In the genomic region with DNA sequence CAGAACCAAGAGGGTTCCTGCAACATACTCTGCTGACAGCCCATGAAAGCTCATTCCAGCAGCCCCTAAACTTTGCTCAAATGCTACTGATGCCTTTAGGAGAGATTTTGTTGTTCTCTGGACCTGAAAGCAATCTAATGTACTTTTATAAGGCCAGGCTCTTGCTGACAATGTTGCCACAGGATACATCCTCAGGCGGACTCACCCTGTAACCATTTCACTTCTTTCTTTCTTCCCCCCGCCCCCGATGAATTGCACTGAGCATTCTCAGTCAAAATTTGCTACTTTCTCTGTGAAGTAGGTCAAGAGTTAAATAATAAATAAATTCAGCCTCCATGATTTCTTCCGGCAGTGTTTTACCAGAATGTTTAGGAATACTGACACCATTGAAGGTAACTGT, we compare ENCODE assay signal across 13 cellular contexts. TPM values are rescaled to one million over a fixed set of nuclear protein-coding genes. Genes with fewer than 3 reads are reported as not detected.
A peak's percentile ranks its signal among the peaks of the same experiment; 100 is the strongest.
DNase-seq lines count a peak whose midpoint lies in the region; ATAC-seq and TF ChIP-seq lines count a peak whose summit lies in the region.
"Had no signal": no experiment of that assay in that cellular context is flagged by ENCODE, and none has a peak within 500 bp of the region (broad histone marks: within the 10 kb centered on the region; RNA-seq: fewer than 3 reads in every experiment).

No MANE protein-coding gene starts in this region.

- H3K9me3 Mint-ChIP-seq in glutamatergic neuron (ENCODE audit: unreplicated experiment) = peaks cover 16% of the 10 kb centered on the region
- peaks cover 18% of the 10 kb centered on the region for H3K9me3 Mint-ChIP-seq in activated naive CD8-positive, alpha-beta T cell treated with anti-CD3 and anti-CD28 coated beads for 36 hours

- H3K27ac Mint-ChIP-seq in glutamatergic neuron (ENCODE audit: unreplicated experiment) = no peak overlapping the region
- H3K27ac Mint-ChIP-seq in activated naive CD8-positive, alpha-beta T cell treated with anti-CD3 and anti-CD28 coated beads for 36 hours = no peak overlapping the region

- peaks cover 20% of the 10 kb centered on the region; the same call in 1 of the 2 replicates for H4K20me1 ChIP-seq in BLaER1

- H3K4me3 Mint-ChIP-seq in glutamatergic neuron (ENCODE audit: unreplicated experiment) = peak overlapping the region; percentile 16
- no peak overlapping the region for H3K4me3 Mint-ChIP-seq in activated naive CD8-positive, alpha-beta T cell treated with anti-CD3 and anti-CD28 coated beads for 36 hours

- H3K27ac ChIP-seq in BLaER1 (no peak overlapping the region), rectal smooth muscle tissue (ENCODE audit: low read depth, low read length) (no peak overlapping the region)

- no peak for ATAC-seq in HG03045 (IDR thresholded peaks at IDR 0.05; ENCODE audit: unreplicated experiment)
- ATAC-seq: left colon had no signal

- H3K27me3 ChIP-seq in BLaER1 (peaks cover 11% of the 10 kb centered on the region; the same call in 1 of the 2 replicates), rectal smooth muscle tissue (ENCODE audit: control insufficient read depth, insufficient read depth, low read length) (no peaks in the 10 kb centered on the region)

- H3K36me3 ChIP-seq in BLaER1 = peaks cover 27% of the 10 kb centered on the region
- H3K36me3 ChIP-seq in rectal smooth muscle tissue (ENCODE audit: control insufficient read depth, insufficient read depth, low read length) = no peaks in the 10 kb centered on the region

- peaks cover 34% of the 10 kb centered on the region for H3K36me3 Mint-ChIP-seq in glutamatergic neuron (ENCODE audit: unreplicated experiment)
- peaks cover 4% of the 10 kb centered on the region for H3K36me3 Mint-ChIP-seq in activated naive CD8-positive, alpha-beta T cell treated with anti-CD3 and anti-CD28 coated beads for 36 hours

- H3K9me3 ChIP-seq in BLaER1 = peaks cover 42% of the 10 kb centered on the region

- peak overlapping the region; percentile 92 for H3K4me3 ChIP-seq in BLaER1
- peak overlapping the region; percentile 80 for H3K4me3 ChIP-seq in WI38 (ENCODE audit: low read depth, low read length)
- H3K4me3 ChIP-seq in rectal smooth muscle tissue (ENCODE audit: low read length) = peak overlapping the region; percentile 40

- TF ChIP-seq CTCF in WI38 (IDR thresholded peaks at IDR 0.05; ENCODE audit: low read depth, low read length) (no peak), glutamatergic neuron (IDR thresholded peaks at IDR 0.05; ENCODE audit: partially characterized antibody, unreplicated experiment) (no peak)

- H3K9ac ChIP-seq in BLaER1 (no peak overlapping the region), rectal smooth muscle tissue (ENCODE audit: low read length) (no peak overlapping the region)

- peaks cover 30% of the 10 kb centered on the region for H3K4me1 ChIP-seq in BLaER1
- H3K4me1 ChIP-seq in rectal smooth muscle tissue (ENCODE audit: control insufficient read depth, insufficient read depth, low read length) = no peaks in the 10 kb centered on the region

- peaks cover 11% of the 10 kb centered on the region for H3K27me3 Mint-ChIP-seq in glutamatergic neuron (ENCODE audit: unreplicated experiment)
- peaks cover 39% of the 10 kb centered on the region for H3K27me3 Mint-ChIP-seq in activated naive CD8-positive, alpha-beta T cell treated with anti-CD3 and anti-CD28 coated beads for 36 hours

- DNase-seq in glutamatergic neuron (no peak), SKM-1 (lab: John Stamatoyannopoulos, UW; ENCODE audit: unreplicated experiment) (no peak), MV-4-11 (lab: John Stamatoyannopoulos, UW) (no peak)
- DNase-seq in activated naive CD8-positive, alpha-beta T cell treated with anti-CD3 and anti-CD28 coated beads for 36 hours = no peak
- DNase-seq: activated CD4-positive, alpha-beta T cell treated with anti-CD3 and anti-CD28 coated beads, Interleukin-2, amount 50 U/mL, for 4 hours; activated naive CD4-positive, alpha-beta T cell treated with Interleukin-2 at 50 U/mL for 16 hours; cerebellar nuclear complex; NCI-H2081 had no signal

- H3K4me1 Mint-ChIP-seq in glutamatergic neuron (ENCODE audit: low read depth, unreplicated experiment) = peaks cover 2% of the 10 kb centered on the region
- peaks cover 4% of the 10 kb centered on the region for H3K4me1 Mint-ChIP-seq in activated naive CD8-positive, alpha-beta T cell treated with anti-CD3 and anti-CD28 coated beads for 36 hours

- H3K4me2 ChIP-seq in BLaER1 = peak overlapping the region; percentile 99

RNA-seq across cellular contexts. Expression of gene GAS7, which starts 1.5 kb away (rescaled TPM):
- total RNA-seq in glutamatergic neuron (ENCODE audit: unreplicated experiment) = 2.0 TPM
- 1 to 10 TPM in 1 of 2 experiments, under 1 TPM in 1; 0.76 to 1.2 TPM for total RNA-seq in activated naive CD8-positive, alpha-beta T cell treated with anti-CD3 and anti-CD28 coated beads for 36 hours

Comparison
In these comparisons a context has a peak if more than half of its experiments do, and no peak if none do; other contexts are left out.
1. H3K4me3 ChIP-seq: peak in every context shown above with its lines; median percentile 92 in BLaER1; 80 in WI38; 40 in rectal smooth muscle tissue.